In genomic region chr2:148132400-148132799, GRCh38 we compare ENCODE assay signal across 18 cellular contexts.
A peak's percentile ranks its signal among the peaks of the same experiment; 100 is the strongest.
DNase-seq lines count a peak whose midpoint lies in the region; ATAC-seq and TF ChIP-seq lines count a peak whose summit lies in the region.
"Had no signal": no experiment of that assay in that cellular context is flagged by ENCODE, and none has a peak within 500 bp of the region (broad histone marks: within the 10 kb centered on the region; RNA-seq: fewer than 3 reads in every experiment).

No MANE protein-coding gene starts in this region.

- DNase-seq in EL (peak; percentile 67), RWPE2 (ENCODE audit: low spot score) (no peak), fibroblast of pulmonary artery (ENCODE audit: low read depth) (peak; percentile 71), renal cortical epithelial cell (ENCODE audit: low read depth) (peak; percentile 49), germinal center (ENCODE audit: low spot score) (no peak), NCI-H526 (lab: John Stamatoyannopoulos, UW) (no peak), AML-193 (lab: John Stamatoyannopoulos, UW) (no peak)
- no peak for DNase-seq in activated T-cell treated with anti-CD3 and anti-CD28 coated beads, Interleukin-2, amount 50 U/mL, for 24 hours
- DNase-seq: activated CD4-positive, alpha-beta T cell treated with anti-CD3 and anti-CD28 coated beads for 1 hour; activated T-cell treated with anti-CD3 and anti-CD28 coated beads for 4 hours; CD4-positive, alpha-beta memory T cell; foreskin melanocyte; mucosa of descending colon; NCI-H1417 treated with DMSO at 0.1 percent for 48 hours; NCI-H446 treated with DMSO at 0.1 percent for 48 hours; transverse colon had no signal

- peaks cover 4% of the 10 kb centered on the region for H3K4me1 Mint-ChIP-seq in activated T-cell treated with anti-CD3 and anti-CD28 coated beads, Interleukin-2, amount 50 U/mL, for 24 hours (ENCODE audit: low read depth)

- H3K4me3 ChIP-seq in RWPE2 (ENCODE audit: severe bottlenecking) (no peak overlapping the region), fibroblast of pulmonary artery (replicated peaks; ENCODE audit: low read depth, low read length) (no peak overlapping the region)
- H3K4me3 ChIP-seq: K562, mucosa of descending colon, transverse colon had no signal

- ATAC-seq in RWPE2 (ENCODE audit: low read depth) = peak; percentile 51; the same call in 1 of the 3 replicates
- ATAC-seq: K562, mucosa of descending colon had no signal

- no peaks in the 10 kb centered on the region for H3K36me3 ChIP-seq in RWPE2 (ENCODE audit: low read depth)
- H3K36me3 ChIP-seq: transverse colon had no signal

- H3K27me3 Mint-ChIP-seq in activated T-cell treated with anti-CD3 and anti-CD28 coated beads, Interleukin-2, amount 50 U/mL, for 24 hours = no peaks in the 10 kb centered on the region
- H3K27me3 Mint-ChIP-seq: CD4-positive, alpha-beta memory T cell; dendritic cell treated with granulocyte-macrophage colony-stimulating factor and Interleukin-4, amounts not matched to agents 40 ng/mL and 50 ng/mL, for 4 days had no signal

- H3K27me3 ChIP-seq in RWPE2 (ENCODE audit: insufficient read depth, poor library complexity, severe bottlenecking) = no peaks in the 10 kb centered on the region
- H3K27me3 ChIP-seq: transverse colon had no signal

- no peak overlapping the region for H3K27ac Mint-ChIP-seq in activated T-cell treated with anti-CD3 and anti-CD28 coated beads, Interleukin-2, amount 50 U/mL, for 24 hours
- H3K27ac Mint-ChIP-seq: CD4-positive, alpha-beta memory T cell; dendritic cell treated with granulocyte-macrophage colony-stimulating factor and Interleukin-4, amounts not matched to agents 40 ng/mL and 50 ng/mL, for 4 days had no signal

- H3K4me3 Mint-ChIP-seq in activated T-cell treated with anti-CD3 and anti-CD28 coated beads, Interleukin-2, amount 50 U/mL, for 24 hours = no peak overlapping the region
- H3K4me3 Mint-ChIP-seq: CD4-positive, alpha-beta memory T cell; dendritic cell treated with granulocyte-macrophage colony-stimulating factor and Interleukin-4, amounts not matched to agents 40 ng/mL and 50 ng/mL, for 4 days had no signal

- peaks cover 6% of the 10 kb centered on the region for H3K4me1 ChIP-seq in RWPE2 (ENCODE audit: insufficient read depth, poor library complexity, severe bottlenecking)

- H3K9me3 ChIP-seq in RWPE2 (ENCODE audit: severe bottlenecking) = no peaks in the 10 kb centered on the region
- H3K9me3 ChIP-seq: mucosa of descending colon, transverse colon had no signal

- TF ChIP-seq CTCF in RWPE2 (IDR thresholded peaks at IDR 0.05; ENCODE audit: poor library complexity, severe bottlenecking) (no peak), fibroblast of pulmonary artery (IDR thresholded peaks at IDR 0.05; ENCODE audit: low read length, missing control alignments) (no peak)

- H3K27ac ChIP-seq in RWPE2 (ENCODE audit: poor library complexity, severe bottlenecking) = no peak overlapping the region
- H3K27ac ChIP-seq: transverse colon had no signal

- peaks cover 3% of the 10 kb centered on the region for H3K36me3 Mint-ChIP-seq in activated T-cell treated with anti-CD3 and anti-CD28 coated beads, Interleukin-2, amount 50 U/mL, for 24 hours (ENCODE audit: low read depth)

- no peaks in the 10 kb centered on the region for H3K9me3 Mint-ChIP-seq in activated T-cell treated with anti-CD3 and anti-CD28 coated beads, Interleukin-2, amount 50 U/mL, for 24 hours
- H3K9me3 Mint-ChIP-seq: CD4-positive, alpha-beta memory T cell; dendritic cell treated with granulocyte-macrophage colony-stimulating factor and Interleukin-4, amounts not matched to agents 40 ng/mL and 50 ng/mL, for 4 days had no signal

Comparison
In these comparisons a context has a peak if more than half of its experiments do, and no peak if none do; other contexts are left out.
1. DNase-seq: peak in EL (single experiment), fibroblast of pulmonary artery (single experiment) and renal cortical epithelial cell (single experiment); none in RWPE2 (single experiment), germinal center (single experiment), activated T-cell treated with anti-CD3 and anti-CD28 coated beads, Interleukin-2, amount 50 U/mL, for 24 hours (single experiment), NCI-H526 (0 of 2) and AML-193 (0 of 2).